ENCODE assay signal across 20 cellular contexts in genomic region chr3:172354931-172355499, GRCh38.
"Had no signal": no experiment of that assay in that cellular context is flagged by ENCODE, and none has a peak within 500 bp of the region (broad histone marks: within the 10 kb centered on the region; RNA-seq: fewer than 3 reads in every experiment).

No MANE protein-coding gene starts in this region.

- H3K27me3 Mint-ChIP-seq: activated CD8-positive, alpha-beta memory T cell treated with anti-CD3 and anti-CD28 coated beads, Interleukin-2, amount 10 ng/mL, durations not matched to agents 7 days and 5 days; activated CD8-positive, alpha-beta T cell treated with anti-CD3 and anti-CD28 coated beads for 36 hours; activated naive CD4-positive, alpha-beta T cell treated with anti-CD3 and anti-CD28 coated beads, Interleukin-2, amount 10 ng/mL, durations not matched to agents 7 days and 5 days; memory B cell; stimulated activated naive CD8-positive, alpha-beta T cell treated with anti-CD3 and anti-CD28 coated beads, Interleukin-15, Interleukin-2, amounts not matched to agents 100 ng/mL and 50 ng/mL, for 24 hours had no signal

- H3K27me3 ChIP-seq: cardiac muscle cell, heart right ventricle, neutrophil, pancreas, right atrium auricular region, uterus had no signal

- H3K9me3 ChIP-seq: heart right ventricle, neutrophil, pancreas, psoas muscle, right atrium auricular region, uterus had no signal

- H3K4me1 Mint-ChIP-seq: memory B cell had no signal

- H3K36me3 ChIP-seq: uterus had no signal

- H3K27ac Mint-ChIP-seq: activated CD8-positive, alpha-beta memory T cell treated with anti-CD3 and anti-CD28 coated beads, Interleukin-2, amount 10 ng/mL, durations not matched to agents 7 days and 5 days; activated CD8-positive, alpha-beta T cell treated with anti-CD3 and anti-CD28 coated beads for 36 hours; activated naive CD4-positive, alpha-beta T cell treated with anti-CD3 and anti-CD28 coated beads, Interleukin-2, amount 10 ng/mL, durations not matched to agents 7 days and 5 days; memory B cell; stimulated activated naive CD8-positive, alpha-beta T cell treated with anti-CD3 and anti-CD28 coated beads, Interleukin-15, Interleukin-2, amounts not matched to agents 100 ng/mL and 50 ng/mL, for 24 hours had no signal

- ATAC-seq: activated CD8-positive, alpha-beta memory T cell treated with anti-CD3 and anti-CD28 coated beads, Interleukin-2, amount 10 ng/mL, durations not matched to agents 7 days and 5 days; activated CD8-positive, alpha-beta T cell treated with anti-CD3 and anti-CD28 coated beads for 36 hours had no signal

- H3K4me3 ChIP-seq: cardiac muscle cell, heart right ventricle, pancreas, psoas muscle, right atrium auricular region, uterus had no signal

- H3K9me3 Mint-ChIP-seq: activated CD8-positive, alpha-beta T cell treated with anti-CD3 and anti-CD28 coated beads for 36 hours; activated naive CD4-positive, alpha-beta T cell treated with anti-CD3 and anti-CD28 coated beads, Interleukin-2, amount 10 ng/mL, durations not matched to agents 7 days and 5 days; memory B cell; nephron; stimulated activated naive CD8-positive, alpha-beta T cell treated with anti-CD3 and anti-CD28 coated beads, Interleukin-15, Interleukin-2, amounts not matched to agents 100 ng/mL and 50 ng/mL, for 24 hours had no signal

- H3K36me3 Mint-ChIP-seq: activated naive CD4-positive, alpha-beta T cell treated with anti-CD3 and anti-CD28 coated beads, Interleukin-2, amount 10 ng/mL, durations not matched to agents 7 days and 5 days had no signal

- H3K4me3 Mint-ChIP-seq: activated CD8-positive, alpha-beta memory T cell treated with anti-CD3 and anti-CD28 coated beads, Interleukin-2, amount 10 ng/mL, durations not matched to agents 7 days and 5 days; activated CD8-positive, alpha-beta T cell treated with anti-CD3 and anti-CD28 coated beads for 36 hours; activated naive CD4-positive, alpha-beta T cell treated with anti-CD3 and anti-CD28 coated beads, Interleukin-2, amount 10 ng/mL, durations not matched to agents 7 days and 5 days; memory B cell; nephron; stimulated activated naive CD8-positive, alpha-beta T cell treated with anti-CD3 and anti-CD28 coated beads, Interleukin-15, Interleukin-2, amounts not matched to agents 100 ng/mL and 50 ng/mL, for 24 hours had no signal

- DNase-seq: activated CD4-positive, alpha-beta T cell treated with anti-CD3 and anti-CD28 coated beads for 48 hours; activated CD8-positive, alpha-beta memory T cell treated with anti-CD3 and anti-CD28 coated beads, Interleukin-2, amount 10 ng/mL, durations not matched to agents 7 days and 5 days; activated CD8-positive, alpha-beta T cell treated with anti-CD3 and anti-CD28 coated beads for 36 hours; activated effector memory CD4-positive, alpha-beta T cell treated with anti-CD3 and anti-CD28 coated beads, Interleukin-2, amount 50 U/mL, for 16 hours; activated naive CD4-positive, alpha-beta T cell treated with anti-CD3 and anti-CD28 coated beads, Interleukin-2, amount 10 ng/mL, durations not matched to agents 7 days and 5 days; activated T-cell treated with anti-CD3 and anti-CD28 coated beads for 4 hours; heart right ventricle; islet precursor cell; left cardiac atrium; pancreas; psoas muscle; stimulated activated CD4-positive, alpha-beta T cell treated with anti-CD3 and anti-CD28 coated beads, Interleukin-12 subunit alpha, Interleukin-12 subunit beta, amount 100 ng/mL, for 4 hours; trophoblast cell had no signal

- H3K27ac ChIP-seq: neutrophil, psoas muscle, right atrium auricular region had no signal
